In the genomic region with DNA sequence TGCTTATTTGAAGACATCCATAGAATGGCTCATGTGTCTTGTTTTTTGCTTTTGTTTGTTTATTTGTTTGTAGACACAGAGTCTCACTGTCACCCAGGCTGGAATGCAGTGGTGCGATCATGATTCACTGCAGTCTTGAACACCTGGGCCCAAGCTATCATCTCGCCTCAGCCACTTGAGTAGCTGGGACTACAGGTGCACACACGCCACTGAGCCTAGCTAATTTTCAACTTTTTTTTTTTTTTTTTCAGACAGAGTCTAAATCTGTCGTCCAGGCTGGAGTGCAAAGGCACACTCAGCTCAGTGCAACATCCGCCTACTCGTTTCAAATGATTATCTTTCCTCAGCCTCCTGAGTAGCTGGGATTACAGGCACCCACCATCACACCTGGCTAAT, we compare ENCODE assay signal across 17 cellular contexts.
DNase-seq lines count a peak whose midpoint lies in the region; ATAC-seq, FAIRE-seq and TF ChIP-seq lines count a peak whose summit lies in the region.
"Had no signal": no experiment of that assay in that cellular context is flagged by ENCODE, and none has a peak within 500 bp of the region (broad histone marks: within the 10 kb centered on the region; RNA-seq: fewer than 3 reads in every experiment).

No MANE protein-coding gene starts in this region.

- in situ Hi-C loops in GM12878 (cut with MboI), result no loop called here

- RAD21 ChIA-PET in GM12878 (lab: Charles Lee; ENCODE audit: unreplicated experiment), result interaction anchor here (0.7 to 2.4 kb wide), 12 partner anchors 9 to 245 kb away, joined by 3 to 35 read pairs (median 3); a partner anchor contains a TSS

- peaks cover 45% of the 10 kb centered on the region for H3K4me1 ChIP-seq in GM12878 (ENCODE audit: control insufficient read depth, insufficient read depth, low read length)

- intact Hi-C loops in GM12878 (cut with micrococcal nuclease; ENCODE audit: unreplicated experiment), result no loop called here

- BruUV-seq in GM12878 (replicated peaks; lab: Mats Ljungman, UMichigan), result no TSS peak

- no peak overlapping the region for H3K9ac ChIP-seq in GM12878 (ENCODE audit: control insufficient read depth, insufficient read depth, low read length)
- H3K9ac ChIP-seq: GM23248 had no signal

- H4K20me1 ChIP-seq in GM12878 (ENCODE audit: control insufficient read depth, insufficient read depth), result no peaks in the 10 kb centered on the region

- peak; percentile 47 for DNase-seq in GM12865 (ENCODE audit: low read depth)
- no peak for DNase-seq in GM12878 (ENCODE audit: low read depth, low spot score)
- DNase-seq in NCI-H1092 treated with DMSO at 0.1 percent for 48 hours (lab: John Stamatoyannopoulos, UW), result no peak
- no peak for DNase-seq in caudate nucleus (lab: John Stamatoyannopoulos, UW)
- DNase-seq in substantia nigra (lab: John Stamatoyannopoulos, UW), result no peak
- no peak for DNase-seq in stimulated activated CD4-positive, alpha-beta T cell treated with anti-CD3 and anti-CD28 coated beads, Interleukin-2, amount 100 ng/mL, for 24 hours
- DNase-seq: activated CD4-positive, alpha-beta T cell treated with anti-CD3 and anti-CD28 coated beads, Interleukin-2, amount 50 U/mL, for 1 hour; amygdala; effector CD4-positive, alpha-beta T cell; GM23248; head of caudate nucleus; MV-4-11; stimulated activated CD4-positive, alpha-beta T cell treated with anti-CD3 and anti-CD28 coated beads, Interleukin-4, amount 100 ng/mL, for 1 hour had no signal

- H3K9me3 ChIP-seq in GM12878 (replicated peaks; ENCODE audit: control insufficient read depth, insufficient read depth, low read length), result no peaks in the 10 kb centered on the region

- no peaks in the 10 kb centered on the region for H3K36me3 ChIP-seq in GM12878 (ENCODE audit: control insufficient read depth in 2 of 2, insufficient read depth in 2 of 2, low read length in 1 of 2)

- peak overlapping the region; percentile 44 for H3K4me2 ChIP-seq in GM12878 (ENCODE audit: control insufficient read depth, insufficient read depth)

- TF ChIP-seq RAD21 in GM12878 (IDR thresholded peaks at IDR 0.05; ENCODE audit: insufficient read depth, low read depth, low read length), result no peak

- 72% methylated on average over 6 of the region's 6 CpGs for WGBS in GM12878 (ENCODE audit: insufficient coverage, insufficient replicate concordance, low lambda C conversion rate, missing lambda C conversion rate)

- FAIRE-seq in GM12878 (lab: Jason Lieb, UNC), result no peak

- CTCF ChIA-PET in GM12878 (lab: Yijun Ruan, JAX), result interaction anchor here (1.0 to 1.9 kb wide), 3 partner anchors 16 to 85 kb away, joined by 3 to 5 read pairs (median 4); no protein-coding TSS in a partner anchor

- ATAC-seq in GM19351 (IDR thresholded peaks at IDR 0.05; ENCODE audit: unreplicated experiment), result peak; percentile 38
- ATAC-seq in HG02943 (IDR thresholded peaks at IDR 0.05; ENCODE audit: low read depth, unreplicated experiment), result peak; percentile 66
- ATAC-seq in GM12878, result peak; percentile 11

- no peaks in the 10 kb centered on the region for H3K79me2 ChIP-seq in GM12878 (ENCODE audit: control insufficient read depth, insufficient read depth, low read length)

- no peak for TF ChIP-seq CTCF in GM12865 (IDR thresholded peaks at IDR 0.05; ENCODE audit: insufficient read depth, low read depth, low read length, missing control alignments)
- TF ChIP-seq CTCF in GM12878 (IDR thresholded peaks at IDR 0.05 in 2 of 3, conservative IDR thresholded peaks at IDR 0.05 in 1 of 3; ENCODE audit: control insufficient read depth in 2 of 3, extremely low read depth in 1 of 3, insufficient read depth in 1 of 3, low read depth in 3 of 3, low read length in 3 of 3), result no peak

- TF ChIP-seq EP300 in GM12878 (IDR thresholded peaks at IDR 0.05; ENCODE audit: borderline replicate concordance in 1 of 2, control insufficient read depth in 1 of 2, low read depth in 2 of 2, low read length in 2 of 2), result no peak

- H3K27ac ChIP-seq in GM12878 (ENCODE audit: control insufficient read depth, insufficient read depth) (no peak overlapping the region), caudate nucleus (ENCODE audit: low read depth, low read length) (no peak overlapping the region), substantia nigra (ENCODE audit: low read depth, low read length, poor library complexity, severe bottlenecking) (no peak overlapping the region)
- H3K27ac ChIP-seq: C4-2B, GM23248, HL-60 had no signal

- H3K4me3 ChIP-seq in GM12865 (ENCODE audit: low read depth, low read length) (no peak overlapping the region), GM12878 (no peak overlapping the region)
- H3K4me3 ChIP-seq: GM23248 had no signal

- POLR2A ChIA-PET in GM12878 (lab: Charles Lee), result interaction anchor here (0.6 to 1.9 kb wide), 7 partner anchors 10 to 86 kb away, joined by 4 to 9 read pairs (median 6); a partner anchor contains a TSS

- H2AFZ ChIP-seq in GM12878 (ENCODE audit: control insufficient read depth, low read depth, low read length), result no peak overlapping the region; the same call in 1 of the 2 replicates
- H2AFZ ChIP-seq: GM23248 had no signal

- no peaks in the 10 kb centered on the region for H3K27me3 ChIP-seq in GM12878 (replicated peaks in 1 of 2; ENCODE audit: control insufficient read depth in 2 of 2, insufficient read depth in 2 of 2, low read length in 1 of 2)

- SMC1A ChIA-PET in GM12878 (lab: Charles Lee; ENCODE audit: uncharacterized antibody, unreplicated experiment), result interaction anchor here (0.8 to 13.6 kb wide), 14 partner anchors 14 to 107 kb away, joined by 3 to 295 read pairs (median 4); a partner anchor contains a TSS

- no peak for TF ChIP-seq POLR2A in GM12878 (IDR thresholded peaks at IDR 0.05; ENCODE audit: low read depth, low read length)

TF ChIP-seq in GM12878, 131 proteins besides CTCF, POLR2A, EP300 and RAD21:
- peak; percentile 45; the same call in 1 of the 2 replicates for TF ChIP-seq HDGF (IDR thresholded peaks at IDR 0.05)
- no peak for TF ChIP-seq STAT3 (IDR thresholded peaks at IDR 0.05; ENCODE audit: low read depth, low read length)
- TF ChIP-seq ZNF384 (IDR thresholded peaks at IDR 0.05; ENCODE audit: borderline replicate concordance, low read depth, low read length), result peak; percentile 39; the same call in 1 of the 2 replicates

Comparison
In these comparisons a context has a peak if more than half of its experiments do, and no peak if none do; other contexts are left out.
1. ATAC-seq: peak in every context shown above with its lines; median percentile 66 in HG02943; 38 in GM19351; 11 in GM12878.